ENCODE assay signal across 8 cellular contexts in the genomic region with DNA sequence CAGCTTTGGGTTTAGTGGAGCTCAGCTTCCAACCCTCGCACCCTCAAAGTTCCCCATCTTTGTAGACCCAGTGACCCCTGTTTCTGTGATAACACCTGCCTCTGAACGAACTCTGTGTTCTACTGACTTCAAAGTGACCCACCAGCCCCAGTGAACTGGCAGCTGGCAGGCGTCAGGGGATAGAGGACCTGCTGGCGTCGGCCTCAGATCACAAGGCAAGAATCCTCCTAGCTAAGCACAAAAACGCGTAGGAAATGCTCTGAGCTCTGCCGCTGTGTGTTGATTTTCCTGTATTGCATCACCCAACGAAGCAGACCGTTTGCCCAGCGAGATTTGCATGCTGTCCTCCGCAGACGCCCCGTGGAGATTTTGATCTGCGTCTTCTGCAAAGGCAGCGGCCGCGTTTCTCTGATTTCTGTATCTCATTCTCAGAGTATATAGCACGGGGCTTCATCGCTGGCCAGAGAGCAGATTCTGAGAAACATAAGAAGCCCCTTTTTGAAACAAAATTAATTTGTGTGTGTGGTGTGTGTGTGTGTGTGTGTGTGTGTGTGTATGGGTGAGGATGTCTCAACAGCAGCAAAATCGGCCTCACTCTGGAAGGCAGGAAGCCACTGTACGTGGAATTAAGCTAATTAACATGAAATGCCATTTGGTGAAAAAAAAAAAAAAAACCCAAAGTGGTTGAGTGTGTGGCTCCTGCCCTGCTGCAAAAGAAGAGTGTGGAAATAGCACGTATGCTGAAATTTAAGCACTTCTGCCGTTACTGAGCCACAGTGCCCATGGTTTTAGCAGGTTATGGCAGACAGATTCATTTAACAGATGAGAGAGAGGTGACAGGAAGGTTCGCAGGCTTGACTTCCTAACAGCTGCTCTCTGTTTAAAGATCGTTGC. TPM values are rescaled to one million over a fixed set of nuclear protein-coding genes. Genes with fewer than 3 reads are reported as not detected.
DNase-seq lines count a peak whose midpoint lies in the region; ATAC-seq lines count a peak whose summit lies in the region.

No MANE protein-coding gene starts in this region.

- H3K4me1 ChIP-seq in duodenal mucosa (ENCODE audit: control insufficient read depth in 1 of 2, insufficient read depth in 2 of 2, low read length in 2 of 2) = peaks cover 0 to 3% of the 10 kb centered on the region in 2 donors

- peak overlapping the region; percentile 35 to 36 for H3K4me3 ChIP-seq in duodenal mucosa (ENCODE audit: low read depth in 1 of 2, low read length in 2 of 2)

- peak; percentile 55 for DNase-seq in activated CD4-positive, CD25-positive, alpha-beta regulatory T cell treated with anti-CD3 and anti-CD28 coated beads, Interleukin-2, amount 50 U/mL, for 16 hours (ENCODE audit: low read depth, low spot score)
- DNase-seq in activated CD4-positive, CD25-positive, alpha-beta regulatory T cell (lab: John Stamatoyannopoulos, UW) = no peak
- peak; percentile 56 for DNase-seq in activated CD4-positive, alpha-beta T cell treated with anti-CD3 and anti-CD28 coated beads for 1 hour
- DNase-seq in mesenteric fat pad (ENCODE audit: low spot score) (peak; percentile 84), RKO (ENCODE audit: low spot score) (no peak)
- DNase-seq in stimulated activated CD8-positive, alpha-beta memory T cell treated with anti-CD3 and anti-CD28 coated beads, Interleukin-4, amount 100 ng/mL, for 24 hours (ENCODE audit: low read depth) = peak; percentile 50

- H3K9ac ChIP-seq in duodenal mucosa (ENCODE audit: low read depth in 1 of 2, low read length in 2 of 2) = peak overlapping the region; percentile 18 to 42

- no peaks in the 10 kb centered on the region for H3K27me3 ChIP-seq in duodenal mucosa (ENCODE audit: control insufficient read depth in 1 of 2, insufficient read depth in 2 of 2, low read length in 2 of 2)

- H3K36me3 ChIP-seq in duodenal mucosa (ENCODE audit: control insufficient read depth in 1 of 2, insufficient read depth in 2 of 2, low read length in 2 of 2) = no peaks in the 10 kb centered on the region

- H3K27ac ChIP-seq in duodenal mucosa (ENCODE audit: low read depth, low read length) = peak overlapping the region; percentile 20

- H3K9me3 ChIP-seq in duodenal mucosa (ENCODE audit: control insufficient read depth in 1 of 2, low read length in 2 of 2) = no peaks in the 10 kb centered on the region

- ATAC-seq in HG03342 (IDR thresholded peaks at IDR 0.05; ENCODE audit: unreplicated experiment) = peak; percentile 52

RNA-seq across cellular contexts. Expression of a gene that starts 29.2 kb away (rescaled TPM):
- 20.8 TPM for total RNA-seq in mesenteric fat pad

RNA-seq across cellular contexts. Expression of a gene that starts 55.1 kb away (rescaled TPM):
- total RNA-seq in mesenteric fat pad = 2.5 TPM

Comparison
In these comparisons a context has a peak if more than half of its experiments do, and no peak if none do; other contexts are left out.
1. DNase-seq: peak in activated CD4-positive, CD25-positive, alpha-beta regulatory T cell treated with anti-CD3 and anti-CD28 coated beads, Interleukin-2, amount 50 U/mL, for 16 hours (single experiment), activated CD4-positive, alpha-beta T cell treated with anti-CD3 and anti-CD28 coated beads for 1 hour (single experiment), mesenteric fat pad (single experiment) and stimulated activated CD8-positive, alpha-beta memory T cell treated with anti-CD3 and anti-CD28 coated beads, Interleukin-4, amount 100 ng/mL, for 24 hours (single experiment); none in activated CD4-positive, CD25-positive, alpha-beta regulatory T cell (0 of 4) and RKO (single experiment).